In genomic region chr12:25761356-25761755, GRCh38 we compare ENCODE assay signal across 19 cellular contexts.
DNase-seq lines count a peak whose midpoint lies in the region; ATAC-seq and TF ChIP-seq lines count a peak whose summit lies in the region.
"Had no signal": no experiment of that assay in that cellular context is flagged by ENCODE, and none has a peak within 500 bp of the region (broad histone marks: within the 10 kb centered on the region; RNA-seq: fewer than 3 reads in every experiment).

No MANE protein-coding gene starts in this region.

- CTCF ChIA-PET in PC-3 (lab: Charles Lee), result no interaction called here
- CTCF ChIA-PET in T-cell (lab: Charles Lee), result no interaction called here

- DNase-seq in AG10803 (ENCODE audit: low read depth) (peak; percentile 14), PC-3 (peak; percentile 22), left colon (no peak), neural crest cell (ENCODE audit: low read depth, low spot score) (no peak), T-cell (no peak), cerebellar cortex (ENCODE audit: low spot score) (no peak)
- DNase-seq: ACHN; AML-193; Caco-2; Calu3; CD4-positive, alpha-beta T cell; CD8-positive, alpha-beta T cell; DMS79 treated with DMSO at 0.1 percent for 48 hours; GF-D8 had no signal

- no peak overlapping the region for H2AFZ ChIP-seq in PC-3 (ENCODE audit: low read length)

- ATAC-seq in PC-3, result peak; percentile 63
- ATAC-seq in left colon, result peak; percentile 89
- no peak for ATAC-seq in T-cell (replicated peaks in 1 of 4)
- ATAC-seq in GM21526 (IDR thresholded peaks at IDR 0.05; ENCODE audit: low FRiP score, unreplicated experiment), result no peak
- ATAC-seq: CD8-positive, alpha-beta T cell had no signal

- no peaks in the 10 kb centered on the region for H3K36me3 ChIP-seq in PC-3 (ENCODE audit: low read depth, low read length)
- H3K36me3 ChIP-seq: BLaER1 treated with 17β-estradiol and CSF1 and Interleukin-3, amounts not matched to agents 10 nM and 100 nM had no signal

- BruUV-seq in PC-3 (replicated peaks; lab: Mats Ljungman, UMichigan), result no TSS peak

- H4K20me1 ChIP-seq in PC-3 (ENCODE audit: low read length), result no peaks in the 10 kb centered on the region
- H4K20me1 ChIP-seq: BLaER1 treated with 17β-estradiol and CSF1 and Interleukin-3, amounts not matched to agents 10 nM and 100 nM had no signal

- H3F3A ChIP-seq in PC-3 (ENCODE audit: low read length, unreplicated experiment), result no peaks in the 10 kb centered on the region

- no peaks in the 10 kb centered on the region for H3K36me3 Mint-ChIP-seq in neural crest cell (ENCODE audit: low read depth)
- no peaks in the 10 kb centered on the region for H3K36me3 Mint-ChIP-seq in T-cell
- H3K36me3 Mint-ChIP-seq: CD8-positive, alpha-beta T cell had no signal

- intact Hi-C loops in PC-3 (cut with micrococcal nuclease) (loop anchor here (10.0 kb wide), 1 partner anchor 53 kb away; no protein-coding TSS in a partner anchor), left colon (cut with DNase I, micrococcal nuclease) (no loop called here)

- H3K79me2 ChIP-seq in PC-3 (ENCODE audit: low read length), result no peaks in the 10 kb centered on the region

- no peak overlapping the region for H3K4me2 ChIP-seq in PC-3 (ENCODE audit: low read length)
- H3K4me2 ChIP-seq: BLaER1 treated with 17β-estradiol and CSF1 and Interleukin-3, amounts not matched to agents 10 nM and 100 nM had no signal

- H3K4me3 Mint-ChIP-seq in neural crest cell (no peak overlapping the region), T-cell (no peak overlapping the region)
- H3K4me3 Mint-ChIP-seq: B cell; CD4-positive, alpha-beta T cell; CD8-positive, alpha-beta T cell had no signal

- no peak overlapping the region for H3K9ac ChIP-seq in PC-3 (ENCODE audit: low read length)
- H3K9ac ChIP-seq: BLaER1 treated with 17β-estradiol and CSF1 and Interleukin-3, amounts not matched to agents 10 nM and 100 nM had no signal

- POLR2A ChIA-PET in PC-3 (lab: Charles Lee; ENCODE audit: unreplicated experiment) (no interaction called here), T-cell (lab: Charles Lee) (no interaction called here)

- H3K9me3 Mint-ChIP-seq in neural crest cell (peaks cover 3% of the 10 kb centered on the region), T-cell (peaks cover 0 to 2% (median 0%) of the 10 kb centered on the region in 3 donors)
- H3K9me3 Mint-ChIP-seq: CD4-positive, alpha-beta T cell; CD8-positive, alpha-beta T cell had no signal

- H3K4me1 ChIP-seq in PC-3 (ENCODE audit: insufficient read depth, low read length), result no peaks in the 10 kb centered on the region
- H3K4me1 ChIP-seq: BLaER1 treated with 17β-estradiol and CSF1 and Interleukin-3, amounts not matched to agents 10 nM and 100 nM had no signal

- H3K4me1 Mint-ChIP-seq in neural crest cell, result no peaks in the 10 kb centered on the region
- no peaks in the 10 kb centered on the region for H3K4me1 Mint-ChIP-seq in T-cell
- H3K4me1 Mint-ChIP-seq: B cell had no signal

- no peaks in the 10 kb centered on the region for H3K27me3 ChIP-seq in PC-3 (ENCODE audit: low read length)
- H3K27me3 ChIP-seq: BLaER1 treated with 17β-estradiol and CSF1 and Interleukin-3, amounts not matched to agents 10 nM and 100 nM had no signal

- H3K9me3 ChIP-seq in PC-3 (ENCODE audit: low read length), result no peaks in the 10 kb centered on the region
- H3K9me3 ChIP-seq: BLaER1 treated with 17β-estradiol and CSF1 and Interleukin-3, amounts not matched to agents 10 nM and 100 nM; Caco-2 had no signal

- no peaks in the 10 kb centered on the region; the same call in 1 of the 2 replicates for H3K9me2 ChIP-seq in PC-3 (replicated peaks; ENCODE audit: low read length)

- H3K27ac Mint-ChIP-seq in neural crest cell (ENCODE audit: unreplicated experiment) (peak overlapping the region; percentile 23), T-cell (no peak overlapping the region)
- H3K27ac Mint-ChIP-seq: B cell; CD4-positive, alpha-beta T cell; CD8-positive, alpha-beta T cell had no signal

- H3K27ac ChIP-seq in PC-3 (ENCODE audit: low read length), result no peak overlapping the region
- H3K27ac ChIP-seq: 22Rv1; BLaER1 treated with 17β-estradiol and CSF1 and Interleukin-3, amounts not matched to agents 10 nM and 100 nM; C4-2B had no signal

- no peaks in the 10 kb centered on the region for H3K27me3 Mint-ChIP-seq in neural crest cell (ENCODE audit: low read depth)
- H3K27me3 Mint-ChIP-seq in T-cell, result no peaks in the 10 kb centered on the region
- H3K27me3 Mint-ChIP-seq: B cell; CD4-positive, alpha-beta T cell had no signal

- H3K4me3 ChIP-seq in AG10803 (ENCODE audit: low read length) (no peak overlapping the region), PC-3 (ENCODE audit: low read length) (no peak overlapping the region)
- H3K4me3 ChIP-seq: BLaER1 treated with 17β-estradiol and CSF1 and Interleukin-3, amounts not matched to agents 10 nM and 100 nM had no signal

- no peak for TF ChIP-seq CTCF in AG10803 (conservative IDR thresholded peaks at IDR 0.05; ENCODE audit: low read length)
- no peak for TF ChIP-seq CTCF in PC-3 (conservative IDR thresholded peaks at IDR 0.05; ENCODE audit: low read depth, low read length)
- TF ChIP-seq CTCF in neural crest cell (conservative IDR thresholded peaks at IDR 0.05), result no peak

Comparison
In these comparisons a context has a peak if more than half of its experiments do, and no peak if none do; other contexts are left out.
1. DNase-seq: peak in AG10803 (single experiment) and PC-3 (single experiment); none in left colon (0 of 2), neural crest cell (single experiment), T-cell (0 of 34) and cerebellar cortex (single experiment).
2. ATAC-seq: peak in PC-3 (single experiment) and left colon (single experiment); none in T-cell (0 of 4) and GM21526 (single experiment).